ENCODE assay signal across 17 cellular contexts in genomic region chr17:46730679-46731078, GRCh38.
DNase-seq lines count a peak whose midpoint lies in the region; ATAC-seq, FAIRE-seq and TF ChIP-seq lines count a peak whose summit lies in the region.
"Had no signal": no experiment of that assay in that cellular context is flagged by ENCODE, and none has a peak within 500 bp of the region (broad histone marks: within the 10 kb centered on the region; RNA-seq: fewer than 3 reads in every experiment).

No MANE protein-coding gene starts in this region.

- H3K9ac ChIP-seq in SK-N-SH (no peak overlapping the region), keratinocyte (ENCODE audit: control insufficient read depth, extremely low read depth, insufficient read depth, low read length) (no peak overlapping the region)
- H3K9ac ChIP-seq: BLaER1 had no signal

- DNase-seq in SK-N-SH: no peak
- DNase-seq in bronchial epithelial cell (ENCODE audit: low read depth): peak; percentile 90
- no peak for DNase-seq in keratinocyte (ENCODE audit: low read depth, low spot score)
- no peak for DNase-seq in stimulated activated effector memory CD8-positive, alpha-beta T cell treated with anti-CD3 and anti-CD28 coated beads, Interleukin-12 subunit alpha, Interleukin-12 subunit beta, amount 100 ng/mL, for 72 hours (ENCODE audit: low spot score in 2 of 2)
- DNase-seq in NOMO-1 treated with DMSO at 0.1 percent for 48 hours (lab: John Stamatoyannopoulos, UW; ENCODE audit: unreplicated experiment): no peak
- no peak for DNase-seq in activated effector memory CD4-positive, alpha-beta T cell treated with anti-CD3 and anti-CD28 coated beads, Interleukin-2, amount 50 U/mL, for 16 hours
- no peak for DNase-seq in SKM-1 treated with dmso at 0.1 percent for 144 hours (lab: John Stamatoyannopoulos, UW; ENCODE audit: unreplicated experiment)
- DNase-seq: AML-193; Caco-2; CD8-positive, alpha-beta memory T cell; HCEC 1CT; HFFc6 had no signal

- peaks cover 27% of the 10 kb centered on the region for H3F3A ChIP-seq in SK-N-SH (replicated peaks; ENCODE audit: insufficient read depth)

- WGBS in SK-N-SH (ENCODE audit: low lambda C conversion rate): 100% methylated on average over 1 of the region's 1 CpG

- TF ChIP-seq CTCF in SK-N-SH (IDR thresholded peaks at IDR 0.05): no peak
- TF ChIP-seq CTCF in bronchial epithelial cell (IDR thresholded peaks at IDR 0.05; ENCODE audit: insufficient read depth, low read length, severe bottlenecking): no peak
- no peak for TF ChIP-seq CTCF in keratinocyte (optimal IDR thresholded peaks at IDR 0.05 in 1 of 3, IDR thresholded peaks at IDR 0.05 in 1 of 3, conservative IDR thresholded peaks at IDR 0.05 in 1 of 3; ENCODE audit: extremely low read depth in 1 of 3, insufficient read depth in 2 of 3, low read length in 3 of 3)

- no peaks in the 10 kb centered on the region for H3K9me3 ChIP-seq in SK-N-SH
- H3K9me3 ChIP-seq in keratinocyte (ENCODE audit: control insufficient read depth, low read depth, low read length): no peaks in the 10 kb centered on the region
- H3K9me3 ChIP-seq: BLaER1, Caco-2 had no signal

- FAIRE-seq in bronchial epithelial cell (lab: Jason Lieb, UNC) (no peak), keratinocyte (lab: Jason Lieb, UNC) (peak; percentile 99)
- FAIRE-seq: H1 had no signal

- H3K27ac ChIP-seq in SK-N-SH (ENCODE audit: low read depth in 2 of 2, low read length in 1 of 2): no peak overlapping the region
- H3K27ac ChIP-seq in keratinocyte (ENCODE audit: control insufficient read depth, insufficient read depth, low read length): peak overlapping the region; percentile 70
- H3K27ac ChIP-seq: 22Rv1, BLaER1, HL-60 had no signal

- peaks cover 21% of the 10 kb centered on the region in 2 experiments for H3K36me3 ChIP-seq in SK-N-SH (replicated peaks in 1 of 2; ENCODE audit: control insufficient read depth in 1 of 2, insufficient read depth in 2 of 2, low read length in 1 of 2)
- no peaks in the 10 kb centered on the region for H3K36me3 ChIP-seq in bronchial epithelial cell (ENCODE audit: control insufficient read depth, insufficient read depth, low read length)
- peaks cover 0 to 7% of the 10 kb centered on the region in 2 experiments for H3K36me3 ChIP-seq in keratinocyte (ENCODE audit: control insufficient read depth in 2 of 2, extremely low read depth in 1 of 2, insufficient read depth in 2 of 2, low read length in 2 of 2)

- no peak overlapping the region for H3K4me3 Mint-ChIP-seq in stimulated activated effector memory CD8-positive, alpha-beta T cell treated with anti-CD3 and anti-CD28 coated beads, Interleukin-12 subunit alpha, Interleukin-12 subunit beta, amount 100 ng/mL, for 72 hours
- H3K4me3 Mint-ChIP-seq: CD8-positive, alpha-beta memory T cell; HFFc6 had no signal

- no peaks in the 10 kb centered on the region for H4K20me1 ChIP-seq in SK-N-SH (ENCODE audit: insufficient read depth)
- no peaks in the 10 kb centered on the region for H4K20me1 ChIP-seq in keratinocyte (ENCODE audit: control insufficient read depth, extremely low read depth, insufficient read depth, low read length)
- H4K20me1 ChIP-seq: BLaER1 had no signal

- CTCF ChIA-PET in SK-N-SH (lab: Yijun Ruan, JAX): no interaction called here

- H3K4me2 ChIP-seq in SK-N-SH (no peak overlapping the region), keratinocyte (ENCODE audit: control insufficient read depth, extremely low read depth, insufficient read depth, low read depth, low read length) (peak overlapping the region; percentile 59)
- H3K4me2 ChIP-seq: BLaER1 had no signal

- TF ChIP-seq EP300 in SK-N-SH (IDR thresholded peaks at IDR 0.05; ENCODE audit: borderline replicate concordance in 1 of 2, low read depth in 1 of 2, low read length in 1 of 2): no peak

- H2AFZ ChIP-seq in SK-N-SH (ENCODE audit: low read depth): no peak overlapping the region
- H2AFZ ChIP-seq in keratinocyte (ENCODE audit: control insufficient read depth, low read length): no peak overlapping the region

- no peak for ATAC-seq in SK-N-SH treated with all-trans-retinoic acid at 6 μM for 48 hours
- no peak for ATAC-seq in stimulated activated effector memory CD8-positive, alpha-beta T cell treated with anti-CD3 and anti-CD28 coated beads, Interleukin-12 subunit alpha, Interleukin-12 subunit beta, amount 100 ng/mL, for 72 hours

- dilution Hi-C loops in keratinocyte (cut with MboI; ENCODE audit: extremely low pct_ligation_motif_present, low sequenced_read_pairs): no loop called here

- POLR2A ChIA-PET in SK-N-SH (lab: Yijun Ruan, JAX): no interaction called here

- H3K27ac Mint-ChIP-seq in stimulated activated effector memory CD8-positive, alpha-beta T cell treated with anti-CD3 and anti-CD28 coated beads, Interleukin-12 subunit alpha, Interleukin-12 subunit beta, amount 100 ng/mL, for 72 hours: peak overlapping the region; percentile 23

- H3K36me3 Mint-ChIP-seq in stimulated activated effector memory CD8-positive, alpha-beta T cell treated with anti-CD3 and anti-CD28 coated beads, Interleukin-12 subunit alpha, Interleukin-12 subunit beta, amount 100 ng/mL, for 72 hours: peaks cover 45% of the 10 kb centered on the region

- H3K9me1 ChIP-seq in keratinocyte (ENCODE audit: control insufficient read depth, extremely low read depth, insufficient read depth, low read length): peaks cover 3% of the 10 kb centered on the region

- H3K4me3 ChIP-seq in SK-N-SH (ENCODE audit: low read depth in 2 of 2, low read length in 1 of 2): no peak overlapping the region
- H3K4me3 ChIP-seq in bronchial epithelial cell (ENCODE audit: low read depth, low read length): no peak overlapping the region
- no peak overlapping the region for H3K4me3 ChIP-seq in keratinocyte (ENCODE audit: control insufficient read depth in 2 of 3, extremely low read depth in 1 of 3, insufficient read depth in 2 of 3, low read depth in 1 of 3, low read length in 3 of 3)
- H3K4me3 ChIP-seq: BLaER1 had no signal

- no peaks in the 10 kb centered on the region for H3K9me2 ChIP-seq in SK-N-SH

- no peaks in the 10 kb centered on the region for H3K4me1 Mint-ChIP-seq in stimulated activated effector memory CD8-positive, alpha-beta T cell treated with anti-CD3 and anti-CD28 coated beads, Interleukin-12 subunit alpha, Interleukin-12 subunit beta, amount 100 ng/mL, for 72 hours
- H3K4me1 Mint-ChIP-seq: CD8-positive, alpha-beta memory T cell had no signal

- no peaks in the 10 kb centered on the region for H3K9me3 Mint-ChIP-seq in stimulated activated effector memory CD8-positive, alpha-beta T cell treated with anti-CD3 and anti-CD28 coated beads, Interleukin-12 subunit alpha, Interleukin-12 subunit beta, amount 100 ng/mL, for 72 hours
- H3K9me3 Mint-ChIP-seq: CD8-positive, alpha-beta memory T cell; HFFc6 had no signal

- no peaks in the 10 kb centered on the region for H3K79me2 ChIP-seq in SK-N-SH (ENCODE audit: insufficient read depth)
- no peaks in the 10 kb centered on the region for H3K79me2 ChIP-seq in keratinocyte (ENCODE audit: control insufficient read depth, insufficient read depth, low read length)

- H3K27me3 ChIP-seq in SK-N-SH (ENCODE audit: insufficient read depth) (no peaks in the 10 kb centered on the region), bronchial epithelial cell (ENCODE audit: control insufficient read depth, insufficient read depth, low read length) (no peaks in the 10 kb centered on the region), keratinocyte (ENCODE audit: control insufficient read depth, extremely low read depth, insufficient read depth, low read length) (no peaks in the 10 kb centered on the region)
- H3K27me3 ChIP-seq: BLaER1 had no signal

- no peak for TF ChIP-seq RAD21 in SK-N-SH (IDR thresholded peaks at IDR 0.05; ENCODE audit: low read length)

- H3K4me1 ChIP-seq in SK-N-SH (ENCODE audit: control insufficient read depth in 1 of 2, insufficient read depth in 2 of 2, low read depth in 1 of 2, low read length in 1 of 2): peaks cover 22 to 47% of the 10 kb centered on the region in 2 experiments
- H3K4me1 ChIP-seq in keratinocyte (ENCODE audit: control insufficient read depth, extremely low read depth, insufficient read depth, low read length): peaks cover 86% of the 10 kb centered on the region

TF ChIP-seq in SK-N-SH, 30 proteins besides CTCF, POLR2A, EP300 and RAD21:
- no peak for TF ChIP-seq TCF12 (IDR thresholded peaks at IDR 0.05)
- TF ChIP-seq SMC3 (IDR thresholded peaks at IDR 0.05; ENCODE audit: low read depth, low read length): no peak
- TF ChIP-seq FOSL2 (IDR thresholded peaks at IDR 0.05; ENCODE audit: borderline replicate concordance, low read depth): peak; percentile 25; the same call in 1 of the 2 replicates

TF ChIP-seq in SK-N-SH treated with all-trans-retinoic acid at 6 μM for 48 hours, 23 proteins besides CTCF, POLR2A, EP300 and RAD21 (continues in another document):
- TF ChIP-seq, protein P1, sequence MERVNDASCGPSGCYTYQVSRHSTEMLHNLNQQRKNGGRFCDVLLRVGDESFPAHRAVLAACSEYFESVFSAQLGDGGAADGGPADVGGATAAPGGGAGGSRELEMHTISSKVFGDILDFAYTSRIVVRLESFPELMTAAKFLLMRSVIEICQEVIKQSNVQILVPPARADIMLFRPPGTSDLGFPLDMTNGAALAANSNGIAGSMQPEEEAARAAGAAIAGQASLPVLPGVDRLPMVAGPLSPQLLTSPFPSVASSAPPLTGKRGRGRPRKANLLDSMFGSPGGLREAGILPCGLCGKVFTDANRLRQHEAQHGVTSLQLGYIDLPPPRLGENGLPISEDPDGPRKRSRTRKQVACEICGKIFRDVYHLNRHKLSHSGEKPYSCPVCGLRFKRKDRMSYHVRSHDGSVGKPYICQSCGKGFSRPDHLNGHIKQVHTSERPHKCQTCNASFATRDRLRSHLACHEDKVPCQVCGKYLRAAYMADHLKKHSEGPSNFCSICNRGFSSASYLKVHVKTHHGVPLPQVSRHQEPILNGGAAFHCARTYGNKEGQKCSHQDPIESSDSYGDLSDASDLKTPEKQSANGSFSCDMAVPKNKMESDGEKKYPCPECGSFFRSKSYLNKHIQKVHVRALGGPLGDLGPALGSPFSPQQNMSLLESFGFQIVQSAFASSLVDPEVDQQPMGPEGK (CRISPR knock-in tag; IDR thresholded peaks at IDR 0.05; ENCODE audit: borderline replicate concordance): no peak
- TF ChIP-seq ZFP30 (CRISPR knock-in tag; IDR thresholded peaks at IDR 0.05): no peak
- no peak for TF ChIP-seq ZC3H10 (CRISPR knock-in tag; IDR thresholded peaks at IDR 0.05)
- TF ChIP-seq PPARA (CRISPR knock-in tag; IDR thresholded peaks at IDR 0.05; ENCODE audit: borderline replicate concordance): no peak
- no peak for TF ChIP-seq SNAI2 (CRISPR knock-in tag; IDR thresholded peaks at IDR 0.05)
- TF ChIP-seq ISL1 (CRISPR knock-in tag; IDR thresholded peaks at IDR 0.05): no peak
- TF ChIP-seq ZNF565 (CRISPR knock-in tag; conservative IDR thresholded peaks at IDR 0.05; ENCODE audit: low read depth): no peak
- TF ChIP-seq ZFP3 (CRISPR knock-in tag; IDR thresholded peaks at IDR 0.05): no peak
